Comparison of ENCODE assay signal across 8 cellular contexts in genomic region chr14:103624860-103625259, GRCh38. TPM values are rescaled to one million over a fixed set of nuclear protein-coding genes. Genes with fewer than 3 reads are reported as not detected.
A peak's percentile ranks its signal among the peaks of the same experiment; 100 is the strongest.
DNase-seq lines count a peak whose midpoint lies in the region; ATAC-seq and TF ChIP-seq lines count a peak whose summit lies in the region.

No MANE protein-coding gene starts in this region.

- H3K27me3 Mint-ChIP-seq in glutamatergic neuron (ENCODE audit: unreplicated experiment), result peaks cover 8% of the 10 kb centered on the region

- H3K27ac Mint-ChIP-seq in glutamatergic neuron (ENCODE audit: unreplicated experiment), result peak overlapping the region; percentile 81

- peaks cover 17% of the 10 kb centered on the region for H3K4me1 Mint-ChIP-seq in glutamatergic neuron (ENCODE audit: low read depth, unreplicated experiment)

- ATAC-seq in GM21390 (IDR thresholded peaks at IDR 0.05; ENCODE audit: unreplicated experiment) (no peak), GM19455 (IDR thresholded peaks at IDR 0.05; ENCODE audit: unreplicated experiment) (no peak)

- peaks cover 11% of the 10 kb centered on the region for H3K9me3 Mint-ChIP-seq in glutamatergic neuron (ENCODE audit: unreplicated experiment)

- H3K4me3 Mint-ChIP-seq in glutamatergic neuron (ENCODE audit: unreplicated experiment), result no peak overlapping the region

- peak; percentile 40 for DNase-seq in stimulated activated CD4-positive, alpha-beta T cell treated with anti-CD3 and anti-CD28 coated beads, Interleukin-15, amount 100 ng/mL, for 24 hours
- no peak for DNase-seq in stimulated activated CD4-positive, alpha-beta T cell treated with anti-CD3 and anti-CD28 coated beads, Interleukin-12 subunit alpha, Interleukin-12 subunit beta, amount 100 ng/mL, for 4 hours
- peak; percentile 31 to 41 for DNase-seq in activated CD4-positive, alpha-beta T cell treated with anti-CD3 and anti-CD28 coated beads, Interleukin-2, amount 50 U/mL, for 48 hours
- no peak for DNase-seq in glutamatergic neuron
- DNase-seq in stimulated activated CD4-positive, alpha-beta T cell treated with anti-CD3 and anti-CD28 coated beads, Interleukin-1b, Interleukin-23, amount 100 ng/mL, for 48 hours, result peak; percentile 15
- no peak for DNase-seq in activated CD4-positive, CD25-positive, alpha-beta regulatory T cell (lab: John Stamatoyannopoulos, UW)

- TF ChIP-seq CTCF in glutamatergic neuron (IDR thresholded peaks at IDR 0.05; ENCODE audit: partially characterized antibody, unreplicated experiment), result no peak

- H3K36me3 Mint-ChIP-seq in glutamatergic neuron (ENCODE audit: unreplicated experiment), result no peaks in the 10 kb centered on the region

RNA-seq across cellular contexts. Expression of gene KLC1, which starts 4.2 kb away (rescaled TPM):
- total RNA-seq in glutamatergic neuron (ENCODE audit: unreplicated experiment), result 975 TPM

Comparison
In these comparisons a context has a peak if more than half of its experiments do, and no peak if none do; other contexts are left out.
1. DNase-seq: peak in stimulated activated CD4-positive, alpha-beta T cell treated with anti-CD3 and anti-CD28 coated beads, Interleukin-15, amount 100 ng/mL, for 24 hours (single experiment), activated CD4-positive, alpha-beta T cell treated with anti-CD3 and anti-CD28 coated beads, Interleukin-2, amount 50 U/mL, for 48 hours (2 of 2) and stimulated activated CD4-positive, alpha-beta T cell treated with anti-CD3 and anti-CD28 coated beads, Interleukin-1b, Interleukin-23, amount 100 ng/mL, for 48 hours (single experiment); none in stimulated activated CD4-positive, alpha-beta T cell treated with anti-CD3 and anti-CD28 coated beads, Interleukin-12 subunit alpha, Interleukin-12 subunit beta, amount 100 ng/mL, for 4 hours (single experiment), glutamatergic neuron (single experiment) and activated CD4-positive, CD25-positive, alpha-beta regulatory T cell (0 of 4).